12 cellular contexts compared by ENCODE assay signal in the genomic region with DNA sequence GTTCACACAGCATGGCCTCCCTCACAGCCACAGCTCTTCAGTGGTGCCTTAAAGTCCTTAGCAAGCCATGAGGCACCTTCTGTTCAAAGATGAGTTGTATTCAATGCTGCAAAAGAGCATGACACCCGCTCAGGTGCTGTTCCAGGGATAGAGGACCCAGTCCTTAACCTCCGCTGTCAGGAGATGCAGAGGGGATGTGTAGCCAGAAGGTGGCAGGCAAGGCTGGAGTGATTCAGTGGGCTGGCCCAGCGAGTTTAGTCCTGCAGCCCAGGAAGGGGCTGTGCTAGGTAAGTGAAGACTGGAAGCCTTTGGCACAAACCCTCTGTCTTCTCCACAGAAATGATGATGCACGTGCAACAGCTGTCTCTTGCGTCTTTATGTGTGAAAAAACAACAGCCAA. TPM values are rescaled to one million over a fixed set of nuclear protein-coding genes. Genes with fewer than 3 reads are reported as not detected.
DNase-seq lines count a peak whose midpoint lies in the region; FAIRE-seq and TF ChIP-seq lines count a peak whose summit lies in the region.
"Had no signal": no experiment of that assay in that cellular context is flagged by ENCODE, and none has a peak within 500 bp of the region (broad histone marks: within the 10 kb centered on the region; RNA-seq: fewer than 3 reads in every experiment).

No MANE protein-coding gene starts in this region.

- H3K9me2 ChIP-seq in SK-N-SH = no peaks in the 10 kb centered on the region

- no peaks in the 10 kb centered on the region for H3K4me1 ChIP-seq in SK-N-SH (ENCODE audit: control insufficient read depth in 1 of 2, insufficient read depth in 2 of 2, low read depth in 1 of 2, low read length in 1 of 2)

- no peak overlapping the region for H3K27ac Mint-ChIP-seq in glutamatergic neuron (ENCODE audit: unreplicated experiment)
- H3K27ac Mint-ChIP-seq: activated naive CD8-positive, alpha-beta T cell had no signal

- no peaks in the 10 kb centered on the region for H4K20me1 ChIP-seq in SK-N-SH (ENCODE audit: insufficient read depth)

- H3K9me3 ChIP-seq in AG04450 (ENCODE audit: control insufficient read depth, insufficient read depth, low read length) (no peaks in the 10 kb centered on the region), SK-N-SH (no peaks in the 10 kb centered on the region)

- no peak for DNase-seq in AG04450 (ENCODE audit: low read depth, low spot score)
- DNase-seq in GM20000 (ENCODE audit: low spot score) = no peak
- no peak for DNase-seq in SK-N-SH
- DNase-seq in glutamatergic neuron = peak; percentile 73
- no peak for DNase-seq in posterior vena cava (ENCODE audit: low spot score)
- no peak for DNase-seq in epidermal melanocyte (ENCODE audit: insufficient read length, low spot score)
- no peak for DNase-seq in frontal cortex (ENCODE audit: low spot score in 2 of 2)
- DNase-seq in NCI-H1930 (lab: John Stamatoyannopoulos, UW) = no peak
- DNase-seq: EL had no signal

- no peaks in the 10 kb centered on the region for H3F3A ChIP-seq in SK-N-SH (replicated peaks; ENCODE audit: insufficient read depth)

- no peak overlapping the region for H3K4me3 ChIP-seq in AG04450 (ENCODE audit: low read depth, low read length)
- H3K4me3 ChIP-seq in SK-N-SH (ENCODE audit: low read depth in 2 of 2, low read length in 1 of 2) = peak overlapping the region in 1 of 2 experiments; percentile 40; a peak in 1 of 4 replicates
- H3K4me3 ChIP-seq: smooth muscle cell had no signal

- no peak for TF ChIP-seq EP300 in SK-N-SH (IDR thresholded peaks at IDR 0.05; ENCODE audit: borderline replicate concordance in 1 of 2, low read depth in 1 of 2, low read length in 1 of 2)

- H3K9me3 Mint-ChIP-seq in glutamatergic neuron (ENCODE audit: unreplicated experiment) = peaks cover 4% of the 10 kb centered on the region
- H3K9me3 Mint-ChIP-seq: IgD-negative memory B cell had no signal

- H3K27ac ChIP-seq in AG04450 (ENCODE audit: low read depth, low read length) = no peak overlapping the region
- no peak overlapping the region for H3K27ac ChIP-seq in SK-N-SH (ENCODE audit: low read depth in 2 of 2, low read length in 1 of 2)

- H3K27me3 Mint-ChIP-seq in glutamatergic neuron (ENCODE audit: unreplicated experiment) = peaks cover 3% of the 10 kb centered on the region
- H3K27me3 Mint-ChIP-seq: activated naive CD8-positive, alpha-beta T cell; IgD-negative memory B cell had no signal

- peaks cover 6 to 7% of the 10 kb centered on the region in 2 experiments for H3K36me3 ChIP-seq in SK-N-SH (replicated peaks in 1 of 2; ENCODE audit: control insufficient read depth in 1 of 2, insufficient read depth in 2 of 2, low read length in 1 of 2)

- peak; percentile 42 for TF ChIP-seq RAD21 in SK-N-SH (IDR thresholded peaks at IDR 0.05; ENCODE audit: low read length)

- WGBS in SK-N-SH (ENCODE audit: low lambda C conversion rate) = 87% methylated on average over 5 of the region's 5 CpGs

- no peak for FAIRE-seq in frontal cortex (lab: Jason Lieb, UNC)

- no peaks in the 10 kb centered on the region for H3K36me3 Mint-ChIP-seq in glutamatergic neuron (ENCODE audit: unreplicated experiment)

- no peaks in the 10 kb centered on the region for H3K27me3 ChIP-seq in AG04450 (ENCODE audit: control insufficient read depth, insufficient read depth, low read length)
- no peaks in the 10 kb centered on the region for H3K27me3 ChIP-seq in SK-N-SH (ENCODE audit: insufficient read depth)

- H3K79me2 ChIP-seq in SK-N-SH (ENCODE audit: insufficient read depth) = no peaks in the 10 kb centered on the region

- POLR2A ChIA-PET in AG04450 (lab: Yijun Ruan, JAX) = no interaction called here
- POLR2A ChIA-PET in SK-N-SH (lab: Yijun Ruan, JAX) = interaction anchor here (0.6 kb wide), 1 partner anchor 103 kb away, joined by 3 read pairs; no protein-coding TSS in a partner anchor

- H3K4me2 ChIP-seq in SK-N-SH = no peak overlapping the region
- H3K4me2 ChIP-seq: smooth muscle cell had no signal

- peak overlapping the region; percentile 7 for H3K4me3 Mint-ChIP-seq in glutamatergic neuron (ENCODE audit: unreplicated experiment)
- H3K4me3 Mint-ChIP-seq: activated naive CD8-positive, alpha-beta T cell; IgD-negative memory B cell had no signal

- CTCF ChIA-PET in AG04450 (lab: Charles Lee) (no interaction called here), SK-N-SH (lab: Yijun Ruan, JAX) (interaction anchor here (0.6 to 1.4 kb wide), 4 partner anchors 20 to 145 kb away, joined by 3 to 4 read pairs (median 3); no protein-coding TSS in a partner anchor)

- intact Hi-C loops in posterior vena cava (cut with DNase I) = no loop called here

- H3K4me1 Mint-ChIP-seq in glutamatergic neuron (ENCODE audit: low read depth, unreplicated experiment) = peaks cover 3% of the 10 kb centered on the region
- H3K4me1 Mint-ChIP-seq: IgD-negative memory B cell had no signal

- no peak overlapping the region for H3K9ac ChIP-seq in SK-N-SH

- peak; percentile 24; the same call in 1 of the 2 replicates for TF ChIP-seq CTCF in AG04450 (IDR thresholded peaks at IDR 0.05; ENCODE audit: low read depth, low read length)
- TF ChIP-seq CTCF in GM20000 (IDR thresholded peaks at IDR 0.05; ENCODE audit: extremely low read depth, missing control alignments) = peak; percentile 18
- no peak; the same call in 1 of the 2 replicates for TF ChIP-seq CTCF in SK-N-SH (IDR thresholded peaks at IDR 0.05)
- TF ChIP-seq CTCF in glutamatergic neuron (IDR thresholded peaks at IDR 0.05; ENCODE audit: partially characterized antibody, unreplicated experiment) = peak; percentile 48

- H2AFZ ChIP-seq in SK-N-SH (ENCODE audit: low read depth) = no peak overlapping the region

TF ChIP-seq in SK-N-SH, 30 proteins besides CTCF, POLR2A, EP300 and RAD21:
- 0 out of 2 replicates have a peak, but pooled peaks have one; percentile 6 for TF ChIP-seq SMC3 (IDR thresholded peaks at IDR 0.05; ENCODE audit: low read depth, low read length)
- no peak for TF ChIP-seq NFIC (IDR thresholded peaks at IDR 0.05; ENCODE audit: borderline replicate concordance)
TF ChIP-seq in SK-N-SH: peak in this region for 1.

RNA-seq across cellular contexts. Expression of a gene that starts 25.0 kb away (rescaled TPM):
- 0.29 and 0.37 TPM in 2 replicates for polyA plus RNA-seq in AG04450 (2011; rRNA removed)
- polyA minus RNA-seq in AG04450 (2011; rRNA and poly(A)+ RNA removed) = 0.17 and 0.28 TPM in 2 replicates
- polyA plus RNA-seq in SK-N-SH (2012; rRNA removed) = 1.8 and 2.5 TPM in 2 replicates
- 1.2 and 1.3 TPM in 2 replicates for polyA plus RNA-seq in SK-N-SH (2012; cell fraction: cytosol; rRNA removed)
- 6.0 and 9.8 TPM in 2 replicates for polyA plus RNA-seq in SK-N-SH (2012; cell fraction: nucleus; rRNA removed)
- total RNA-seq in glutamatergic neuron (ENCODE audit: unreplicated experiment) = 396 TPM
- total RNA-seq in posterior vena cava = under 1 TPM; 0.29 to 0.42 TPM
- total RNA-seq in frontal cortex = 14.7 TPM
- total RNA-seq: smooth muscle cell had no signal
- polyA plus RNA-seq: IgD-negative memory B cell had no signal

RNA-seq across cellular contexts. Expression of a gene that starts 25.3 kb away (rescaled TPM):
- polyA plus RNA-seq in AG04450 (2011; rRNA removed) = 2.6 and 3.0 TPM in 2 replicates
- polyA minus RNA-seq in AG04450 (2011; rRNA and poly(A)+ RNA removed) = 4.0 and 4.2 TPM in 2 replicates
- polyA plus RNA-seq in SK-N-SH (2012; rRNA removed) = 8.3 and 9.6 TPM in 2 replicates
- polyA plus RNA-seq in SK-N-SH (2012; cell fraction: cytosol; rRNA removed) = 3.5 and 4.9 TPM in 2 replicates
- 40.4 and 40.6 TPM in 2 replicates for polyA plus RNA-seq in SK-N-SH (2012; cell fraction: nucleus; rRNA removed)
- total RNA-seq in glutamatergic neuron (ENCODE audit: unreplicated experiment) = 15.5 TPM
- total RNA-seq in posterior vena cava = 1 to 10 TPM; 4.2 to 4.3 TPM
- 3.3 TPM for total RNA-seq in frontal cortex

RNA-seq across cellular contexts. Expression of a gene that starts 44.2 kb away (rescaled TPM):
- polyA plus RNA-seq in AG04450 (2011; rRNA removed) (13.4 and 18.0 TPM in 2 replicates), SK-N-SH (2012; rRNA removed) (6.4 and 8.9 TPM in 2 replicates)
- 6.9 and 14.5 TPM in 2 replicates for polyA minus RNA-seq in AG04450 (2011; rRNA and poly(A)+ RNA removed)
- 10.0 and 13.7 TPM in 2 replicates for polyA plus RNA-seq in SK-N-SH (2012; cell fraction: cytosol; rRNA removed)
- 6.8 and 10.7 TPM in 2 replicates for polyA plus RNA-seq in SK-N-SH (2012; cell fraction: nucleus; rRNA removed)
- total RNA-seq in glutamatergic neuron (ENCODE audit: unreplicated experiment) (22.9 TPM), posterior vena cava (10 to 100 TPM; 16.5 to 17.4 TPM), frontal cortex (43.6 TPM)

Comparison
In these comparisons a context has a peak if more than half of its experiments do, and no peak if none do; other contexts are left out.
1. RNA of a gene that starts 25.0 kb away (total RNA-seq): 396 TPM in glutamatergic neuron (single experiment); 14.7 TPM in frontal cortex (single experiment) and 0.29 to 0.42 TPM in posterior vena cava; every median in the first group is over 10 times any median in the second.